14 cellular contexts compared by ENCODE assay signal in genomic region chr6:166365221-166365620, GRCh38. TPM values are rescaled to one million over a fixed set of nuclear protein-coding genes. Genes with fewer than 3 reads are reported as not detected.
DNase-seq lines count a peak whose midpoint lies in the region; ATAC-seq and TF ChIP-seq lines count a peak whose summit lies in the region.
"Had no signal": no experiment of that assay in that cellular context is flagged by ENCODE, and none has a peak within 500 bp of the region (broad histone marks: within the 10 kb centered on the region; RNA-seq: fewer than 3 reads in every experiment).

No MANE protein-coding gene starts in this region.

- H3K27me3 ChIP-seq in HUES6 (ENCODE audit: control insufficient read depth, insufficient read depth, low read length) (no peaks in the 10 kb centered on the region), right atrium auricular region (no peaks in the 10 kb centered on the region)
- H3K27me3 ChIP-seq: body of pancreas had no signal

- H3K4me1 ChIP-seq in HUES6 (ENCODE audit: control insufficient read depth, insufficient read depth, low read length): peaks cover 45% of the 10 kb centered on the region
- H3K4me1 ChIP-seq in right atrium auricular region: peaks cover 0 to 43% of the 10 kb centered on the region in 2 donors
- H3K4me1 ChIP-seq: body of pancreas had no signal

- no peak for DNase-seq in chondrocyte (ENCODE audit: low spot score)
- no peak for DNase-seq in right atrium auricular region (ENCODE audit: low spot score)
- no peak for DNase-seq in stimulated activated effector memory CD8-positive, alpha-beta T cell treated with anti-CD3 and anti-CD28 coated beads, Interleukin-12 subunit alpha, Interleukin-12 subunit beta, amount 100 ng/mL, for 72 hours (ENCODE audit: low spot score in 2 of 2)
- DNase-seq in NCI-H187 (lab: John Stamatoyannopoulos, UW): no peak
- no peak for DNase-seq in amniotic stem cell (lab: John Stamatoyannopoulos, UW)
- DNase-seq: body of pancreas; NCI-H524; stimulated activated CD4-positive, alpha-beta T cell treated with anti-CD3 and anti-CD28 coated beads, Interleukin-15, amount 100 ng/mL, for 24 hours; T-helper 1 cell had no signal

- no peak overlapping the region for H3K4me3 Mint-ChIP-seq in chondrocyte (ENCODE audit: unreplicated experiment)
- no peak overlapping the region for H3K4me3 Mint-ChIP-seq in stimulated activated effector memory CD8-positive, alpha-beta T cell treated with anti-CD3 and anti-CD28 coated beads, Interleukin-12 subunit alpha, Interleukin-12 subunit beta, amount 100 ng/mL, for 72 hours
- H3K4me3 Mint-ChIP-seq: stimulated activated memory B cell treated with anti-CD40 and anti-IgM and Interleukin-4, amounts not matched to agents 10 μg/mL and 1 μg/mL and 100 μg/mL, for 72 hours had no signal

- H3K27me3 Mint-ChIP-seq in chondrocyte (ENCODE audit: low read depth): no peaks in the 10 kb centered on the region
- H3K27me3 Mint-ChIP-seq: stimulated activated memory B cell treated with anti-CD40 and anti-IgM and Interleukin-4, amounts not matched to agents 10 μg/mL and 1 μg/mL and 100 μg/mL, for 72 hours had no signal

- H3K4me1 Mint-ChIP-seq in chondrocyte (ENCODE audit: low read depth): peaks cover 48% of the 10 kb centered on the region
- H3K4me1 Mint-ChIP-seq in stimulated activated effector memory CD8-positive, alpha-beta T cell treated with anti-CD3 and anti-CD28 coated beads, Interleukin-12 subunit alpha, Interleukin-12 subunit beta, amount 100 ng/mL, for 72 hours: no peaks in the 10 kb centered on the region
- H3K4me1 Mint-ChIP-seq: stimulated activated memory B cell treated with anti-CD40 and anti-IgM and Interleukin-4, amounts not matched to agents 10 μg/mL and 1 μg/mL and 100 μg/mL, for 72 hours had no signal

- H3K9me3 Mint-ChIP-seq in chondrocyte (ENCODE audit: low read depth): no peaks in the 10 kb centered on the region
- H3K9me3 Mint-ChIP-seq in stimulated activated effector memory CD8-positive, alpha-beta T cell treated with anti-CD3 and anti-CD28 coated beads, Interleukin-12 subunit alpha, Interleukin-12 subunit beta, amount 100 ng/mL, for 72 hours: no peaks in the 10 kb centered on the region
- H3K9me3 Mint-ChIP-seq: stimulated activated memory B cell treated with anti-CD40 and anti-IgM and Interleukin-4, amounts not matched to agents 10 μg/mL and 1 μg/mL and 100 μg/mL, for 72 hours had no signal

- peak overlapping the region; percentile 95 for H3K27ac Mint-ChIP-seq in chondrocyte (ENCODE audit: unreplicated experiment)
- peak overlapping the region; percentile 20 for H3K27ac Mint-ChIP-seq in stimulated activated effector memory CD8-positive, alpha-beta T cell treated with anti-CD3 and anti-CD28 coated beads, Interleukin-12 subunit alpha, Interleukin-12 subunit beta, amount 100 ng/mL, for 72 hours
- H3K27ac Mint-ChIP-seq: stimulated activated memory B cell treated with anti-CD40 and anti-IgM and Interleukin-4, amounts not matched to agents 10 μg/mL and 1 μg/mL and 100 μg/mL, for 72 hours had no signal

- H3K36me3 Mint-ChIP-seq in chondrocyte (ENCODE audit: low read depth): peaks cover 8% of the 10 kb centered on the region
- peaks cover 18% of the 10 kb centered on the region for H3K36me3 Mint-ChIP-seq in stimulated activated effector memory CD8-positive, alpha-beta T cell treated with anti-CD3 and anti-CD28 coated beads, Interleukin-12 subunit alpha, Interleukin-12 subunit beta, amount 100 ng/mL, for 72 hours

- peak overlapping the region; percentile 30; the same call in 1 of the 2 replicates for H3K4me3 ChIP-seq in HUES6 (ENCODE audit: low read depth, low read length)
- H3K4me3 ChIP-seq in right atrium auricular region: no peak overlapping the region
- H3K4me3 ChIP-seq: body of pancreas had no signal

- TF ChIP-seq CTCF in chondrocyte (IDR thresholded peaks at IDR 0.05): no peak
- no peak for TF ChIP-seq CTCF in right atrium auricular region (IDR thresholded peaks at IDR 0.05)

- H3K9me3 ChIP-seq in HUES6 (ENCODE audit: control insufficient read depth, insufficient read depth, low read depth, low read length) (no peaks in the 10 kb centered on the region), right atrium auricular region (no peaks in the 10 kb centered on the region)
- H3K9me3 ChIP-seq: body of pancreas had no signal

- H3K9ac ChIP-seq in HUES6 (ENCODE audit: low read length): peak overlapping the region; percentile 46
- H3K9ac ChIP-seq: KMS-11 had no signal

- H3K36me3 ChIP-seq in HUES6 (ENCODE audit: control insufficient read depth, insufficient read depth, low read length) (no peaks in the 10 kb centered on the region), right atrium auricular region (peaks cover 36% of the 10 kb centered on the region)

- H3K27ac ChIP-seq in HUES6 (ENCODE audit: low read depth, low read length): peak overlapping the region; percentile 93
- peak overlapping the region; percentile 67 to 78 for H3K27ac ChIP-seq in right atrium auricular region
- H3K27ac ChIP-seq: body of pancreas, KMS-11 had no signal

- ATAC-seq in stimulated activated effector memory CD8-positive, alpha-beta T cell treated with anti-CD3 and anti-CD28 coated beads, Interleukin-12 subunit alpha, Interleukin-12 subunit beta, amount 100 ng/mL, for 72 hours: no peak
- no peak for ATAC-seq in GM19455 (IDR thresholded peaks at IDR 0.05; ENCODE audit: unreplicated experiment)
- ATAC-seq in GM18867 (IDR thresholded peaks at IDR 0.05; ENCODE audit: unreplicated experiment): no peak
- ATAC-seq: body of pancreas; stimulated activated memory B cell treated with anti-CD40 and anti-IgM and Interleukin-4, amounts not matched to agents 10 μg/mL and 1 μg/mL and 100 μg/mL, for 72 hours had no signal

RNA-seq across cellular contexts. Expression of gene MPC1, which starts 17.5 kb away (rescaled TPM):
- total RNA-seq in chondrocyte: 25.1 to 31.6 TPM (median 30.1 TPM) in 3 replicates
- total RNA-seq in right atrium auricular region: 100 to 1,000 TPM; 250 to 616 TPM

RNA-seq across cellular contexts. Expression of gene SFT2D1, which starts 22.9 kb away (rescaled TPM):
- total RNA-seq in chondrocyte: 19.0 to 30.0 TPM (median 26.0 TPM) in 3 replicates
- 10 to 100 TPM; 29.4 TPM for total RNA-seq in right atrium auricular region

RNA-seq across cellular contexts. Expression of gene PRR18, which starts 57.0 kb away (rescaled TPM):
- total RNA-seq in chondrocyte (0.36 to 0.70 TPM in 2 of 3 replicates, not detected in the other), right atrium auricular region (not detected)
- total RNA-seq: body of pancreas had no signal
